Comparison of ENCODE assay signal across 28 cellular contexts in genomic region chr14:55620277-55620676, GRCh38.
"Had no signal": no experiment of that assay in that cellular context is flagged by ENCODE, and none has a peak within 500 bp of the region (broad histone marks: within the 10 kb centered on the region; RNA-seq: fewer than 3 reads in every experiment).

No MANE protein-coding gene starts in this region.

- H3K4me3 ChIP-seq: ascending aorta, breast epithelium had no signal

- H3K27me3 ChIP-seq: ascending aorta, brain microvascular endothelial cell, breast epithelium had no signal

- FAIRE-seq: colon, TTC549 had no signal

- ATAC-seq: activated CD8-positive, alpha-beta T cell treated with anti-CD3 and anti-CD28 coated beads for 36 hours; activated naive CD8-positive, alpha-beta T cell treated with anti-CD3 and anti-CD28 coated beads, Interleukin-2, amount 50 U/mL, for 24 hours; activated T-cell treated with anti-CD3 and anti-CD28 coated beads, Interleukin-2, amount 50 U/mL, for 4 hours; activated T-cell treated with anti-CD3 and anti-CD28 coated beads, Interleukin-2, amount 50 U/mL, for 72 hours; activated T-helper 17 cell treated with anti-CD3 and anti-CD28 coated beads, Interleukin-2, amount 50 U/mL, for 72 hours had no signal

- H3K4me1 ChIP-seq: breast epithelium had no signal

- H3K36me3 ChIP-seq: breast epithelium had no signal

- H3K27ac ChIP-seq: ascending aorta, brain microvascular endothelial cell, breast epithelium, VCaP had no signal

- H3K9me3 ChIP-seq: ascending aorta had no signal

- DNase-seq: activated B cell treated with CpG ODN at 0.5 μM for 24 hours; activated CD4-positive, alpha-beta memory T cell treated with anti-CD3 and anti-CD28 coated beads for 36 hours; activated CD4-positive, alpha-beta T cell treated with anti-CD3 and anti-CD28 coated beads for 4 hours; activated CD4-positive, alpha-beta T cell treated with anti-CD3 and anti-CD28 coated beads, Interleukin-2, amount 10 ng/mL, durations not matched to agents 24 days and 14 days; activated CD4-positive, alpha-beta T cell treated with anti-CD3 and anti-CD28 coated beads, Interleukin-2, amount 50 U/mL, for 1 hour; activated CD4-positive, alpha-beta T cell treated with anti-CD3 and anti-CD28 coated beads, Interleukin-2, amount 50 U/mL, for 4 hours; activated CD4-positive, CD25-positive, alpha-beta regulatory T cell treated with anti-CD3 and anti-CD28 coated beads, Interleukin-2, amount 50 U/mL, for 72 hours; activated CD8-positive, alpha-beta memory T cell treated with anti-CD3 and anti-CD28 coated beads, Interleukin-2, amount 50 U/mL, for 4 hours; activated CD8-positive, alpha-beta T cell treated with anti-CD3 and anti-CD28 coated beads for 36 hours; activated gamma-delta T cell; activated naive CD4-positive, alpha-beta T cell treated with anti-CD3 and anti-CD28 coated beads, Interleukin-2, amount 10 ng/mL, durations not matched to agents 7 days and 5 days; activated naive CD4-positive, alpha-beta T cell treated with Interleukin-2 at 50 U/mL for 16 hours; activated naive CD8-positive, alpha-beta T cell treated with anti-CD3 and anti-CD28 coated beads, Interleukin-2, amount 10 ng/mL, durations not matched to agents 7 days and 5 days; activated naive CD8-positive, alpha-beta T cell treated with anti-CD3 and anti-CD28 coated beads, Interleukin-2, amount 50 U/mL, for 24 hours; activated T-cell treated with anti-CD3 and anti-CD28 coated beads for 4 hours; activated T-cell treated with anti-CD3 and anti-CD28 coated beads, Interleukin-2, amount 50 U/mL, for 1 hour; activated T-cell treated with anti-CD3 and anti-CD28 coated beads, Interleukin-2, amount 50 U/mL, for 4 hours; activated T-cell treated with anti-CD3 and anti-CD28 coated beads, Interleukin-2, amount 50 U/mL, for 72 hours; amygdala; brain microvascular endothelial cell; central memory CD4-positive, alpha-beta T cell; T-helper 9 cell had no signal
